1 cellular context compared by ENCODE assay signal in genomic region chr22:42769574-42770447, GRCh38.
TF ChIP-seq lines count a peak whose summit lies in the region.

No MANE protein-coding gene starts in this region.

TF ChIP-seq in HepG2, 621 proteins besides CTCF, POLR2A, EP300 and RAD21 (continued from another document and continues in another):
- TF ChIP-seq, protein P1, sequence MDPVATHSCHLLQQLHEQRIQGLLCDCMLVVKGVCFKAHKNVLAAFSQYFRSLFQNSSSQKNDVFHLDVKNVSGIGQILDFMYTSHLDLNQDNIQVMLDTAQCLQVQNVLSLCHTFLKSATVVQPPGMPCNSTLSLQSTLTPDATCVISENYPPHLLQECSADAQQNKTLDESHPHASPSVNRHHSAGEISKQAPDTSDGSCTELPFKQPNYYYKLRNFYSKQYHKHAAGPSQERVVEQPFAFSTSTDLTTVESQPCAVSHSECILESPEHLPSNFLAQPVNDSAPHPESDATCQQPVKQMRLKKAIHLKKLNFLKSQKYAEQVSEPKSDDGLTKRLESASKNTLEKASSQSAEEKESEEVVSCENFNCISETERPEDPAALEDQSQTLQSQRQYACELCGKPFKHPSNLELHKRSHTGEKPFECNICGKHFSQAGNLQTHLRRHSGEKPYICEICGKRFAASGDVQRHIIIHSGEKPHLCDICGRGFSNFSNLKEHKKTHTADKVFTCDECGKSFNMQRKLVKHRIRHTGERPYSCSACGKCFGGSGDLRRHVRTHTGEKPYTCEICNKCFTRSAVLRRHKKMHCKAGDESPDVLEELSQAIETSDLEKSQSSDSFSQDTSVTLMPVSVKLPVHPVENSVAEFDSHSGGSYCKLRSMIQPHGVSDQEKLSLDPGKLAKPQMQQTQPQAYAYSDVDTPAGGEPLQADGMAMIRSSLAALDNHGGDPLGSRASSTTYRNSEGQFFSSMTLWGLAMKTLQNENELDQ (CRISPR knock-in tag; IDR thresholded peaks at IDR 0.05; ENCODE audit: borderline replicate concordance): no peak
- TF ChIP-seq ZNF879 (CRISPR knock-in tag; IDR thresholded peaks at IDR 0.05) (no peak), ZSCAN12 (CRISPR knock-in tag; IDR thresholded peaks at IDR 0.05) (no peak), CAMTA2 (CRISPR knock-in tag; IDR thresholded peaks at IDR 0.05; ENCODE audit: borderline replicate concordance) (no peak), ZNF766 (CRISPR knock-in tag; IDR thresholded peaks at IDR 0.05; ENCODE audit: borderline replicate concordance) (no peak), ZNF501 (CRISPR knock-in tag; IDR thresholded peaks at IDR 0.05) (no peak), BCL6 (CRISPR knock-in tag; IDR thresholded peaks at IDR 0.05) (no peak), MZF1 (CRISPR knock-in tag; IDR thresholded peaks at IDR 0.05; ENCODE audit: borderline replicate concordance) (no peak), ZNF546 (CRISPR knock-in tag; conservative IDR thresholded peaks at IDR 0.05) (0 out of 2 replicates have a peak, but pooled peaks have one; percentile 32), MAFF (IDR thresholded peaks at IDR 0.05; ENCODE audit: low read depth, low read length) (no peak), MYC (CRISPR knock-in tag; IDR thresholded peaks at IDR 0.05; ENCODE audit: borderline replicate concordance) (peak; percentile 72; the same call in 1 of the 2 replicates), HOXA9 (CRISPR knock-in tag; IDR thresholded peaks at IDR 0.05; ENCODE audit: borderline replicate concordance) (no peak), ZNF570 (CRISPR knock-in tag; IDR thresholded peaks at IDR 0.05; ENCODE audit: borderline replicate concordance) (no peak), ZFP36L1 (CRISPR knock-in tag; IDR thresholded peaks at IDR 0.05) (no peak), FOXA3 (CRISPR knock-in tag; IDR thresholded peaks at IDR 0.05) (peak; percentile 39; the same call in 1 of the 2 replicates), TBP (CRISPR knock-in tag; IDR thresholded peaks at IDR 0.05) (no peak), NR2C2 (CRISPR knock-in tag; IDR thresholded peaks at IDR 0.05; ENCODE audit: borderline replicate concordance) (no peak), ZNF30 (CRISPR knock-in tag; IDR thresholded peaks at IDR 0.05) (no peak), MTA3 (CRISPR knock-in tag; IDR thresholded peaks at IDR 0.05) (no peak), ASH2L (IDR thresholded peaks at IDR 0.05; ENCODE audit: insufficient read length, low read depth, low read length) (no peak), TOE1 (CRISPR knock-in tag; IDR thresholded peaks at IDR 0.05) (no peak), ZNF616 (CRISPR knock-in tag; IDR thresholded peaks at IDR 0.05; ENCODE audit: low read depth) (0 out of 2 replicates have a peak, but pooled peaks have one; percentile 46), ETV5 (CRISPR knock-in tag; IDR thresholded peaks at IDR 0.05; ENCODE audit: borderline replicate concordance) (no peak), ZNF552 (CRISPR knock-in tag; IDR thresholded peaks at IDR 0.05; ENCODE audit: borderline replicate concordance) (no peak), HNRNPUL1 (IDR thresholded peaks at IDR 0.05; ENCODE audit: low read depth, low read length) (no peak), E2F5 (CRISPR knock-in tag; conservative IDR thresholded peaks at IDR 0.05) (no peak), ZFX (CRISPR knock-in tag; IDR thresholded peaks at IDR 0.05; ENCODE audit: low read depth) (peak; percentile 73), ZNF709 (CRISPR knock-in tag; IDR thresholded peaks at IDR 0.05) (no peak), ZNF564 (CRISPR knock-in tag; IDR thresholded peaks at IDR 0.05) (no peak)
- TF ChIP-seq, protein P2, sequence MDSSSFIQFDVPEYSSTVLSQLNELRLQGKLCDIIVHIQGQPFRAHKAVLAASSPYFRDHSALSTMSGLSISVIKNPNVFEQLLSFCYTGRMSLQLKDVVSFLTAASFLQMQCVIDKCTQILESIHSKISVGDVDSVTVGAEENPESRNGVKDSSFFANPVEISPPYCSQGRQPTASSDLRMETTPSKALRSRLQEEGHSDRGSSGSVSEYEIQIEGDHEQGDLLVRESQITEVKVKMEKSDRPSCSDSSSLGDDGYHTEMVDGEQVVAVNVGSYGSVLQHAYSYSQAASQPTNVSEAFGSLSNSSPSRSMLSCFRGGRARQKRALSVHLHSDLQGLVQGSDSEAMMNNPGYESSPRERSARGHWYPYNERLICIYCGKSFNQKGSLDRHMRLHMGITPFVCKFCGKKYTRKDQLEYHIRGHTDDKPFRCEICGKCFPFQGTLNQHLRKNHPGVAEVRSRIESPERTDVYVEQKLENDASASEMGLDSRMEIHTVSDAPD (CRISPR knock-in tag; IDR thresholded peaks at IDR 0.05): 0 out of 2 replicates have a peak, but pooled peaks have one; percentile 38
- TF ChIP-seq, protein P3, sequence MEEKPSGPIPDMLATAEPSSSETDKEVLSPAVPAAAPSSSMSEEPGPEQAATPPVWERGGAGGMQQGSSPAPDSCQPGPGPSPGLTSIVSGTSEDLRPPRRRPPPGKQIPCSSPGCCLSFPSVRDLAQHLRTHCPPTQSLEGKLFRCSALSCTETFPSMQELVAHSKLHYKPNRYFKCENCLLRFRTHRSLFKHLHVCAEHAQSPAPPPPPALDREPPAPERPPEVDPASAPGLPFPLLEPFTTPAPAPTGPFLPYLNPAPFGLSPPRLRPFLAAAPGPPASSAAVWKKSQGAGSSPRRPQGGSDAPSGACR (CRISPR knock-in tag; IDR thresholded peaks at IDR 0.05): no peak
- TF ChIP-seq, protein P4, sequence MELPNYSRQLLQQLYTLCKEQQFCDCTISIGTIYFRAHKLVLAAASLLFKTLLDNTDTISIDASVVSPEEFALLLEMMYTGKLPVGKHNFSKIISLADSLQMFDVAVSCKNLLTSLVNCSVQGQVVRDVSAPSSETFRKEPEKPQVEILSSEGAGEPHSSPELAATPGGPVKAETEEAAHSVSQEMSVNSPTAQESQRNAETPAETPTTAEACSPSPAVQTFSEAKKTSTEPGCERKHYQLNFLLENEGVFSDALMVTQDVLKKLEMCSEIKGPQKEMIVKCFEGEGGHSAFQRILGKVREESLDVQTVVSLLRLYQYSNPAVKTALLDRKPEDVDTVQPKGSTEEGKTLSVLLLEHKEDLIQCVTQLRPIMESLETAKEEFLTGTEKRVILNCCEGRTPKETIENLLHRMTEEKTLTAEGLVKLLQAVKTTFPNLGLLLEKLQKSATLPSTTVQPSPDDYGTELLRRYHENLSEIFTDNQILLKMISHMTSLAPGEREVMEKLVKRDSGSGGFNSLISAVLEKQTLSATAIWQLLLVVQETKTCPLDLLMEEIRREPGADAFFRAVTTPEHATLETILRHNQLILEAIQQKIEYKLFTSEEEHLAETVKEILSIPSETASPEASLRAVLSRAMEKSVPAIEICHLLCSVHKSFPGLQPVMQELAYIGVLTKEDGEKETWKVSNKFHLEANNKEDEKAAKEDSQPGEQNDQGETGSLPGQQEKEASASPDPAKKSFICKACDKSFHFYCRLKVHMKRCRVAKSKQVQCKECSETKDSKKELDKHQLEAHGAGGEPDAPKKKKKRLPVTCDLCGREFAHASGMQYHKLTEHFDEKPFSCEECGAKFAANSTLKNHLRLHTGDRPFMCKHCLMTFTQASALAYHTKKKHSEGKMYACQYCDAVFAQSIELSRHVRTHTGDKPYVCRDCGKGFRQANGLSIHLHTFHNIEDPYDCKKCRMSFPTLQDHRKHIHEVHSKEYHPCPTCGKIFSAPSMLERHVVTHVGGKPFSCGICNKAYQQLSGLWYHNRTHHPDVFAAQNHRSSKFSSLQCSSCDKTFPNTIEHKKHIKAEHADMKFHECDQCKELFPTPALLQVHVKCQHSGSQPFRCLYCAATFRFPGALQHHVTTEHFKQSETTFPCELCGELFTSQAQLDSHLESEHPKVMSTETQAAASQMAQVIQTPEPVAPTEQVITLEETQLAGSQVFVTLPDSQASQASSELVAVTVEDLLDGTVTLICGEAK (IDR thresholded peaks at IDR 0.05): no peak
- TF ChIP-seq, protein P4 (CRISPR knock-in tag; IDR thresholded peaks at IDR 0.05): no peak
- TF ChIP-seq, protein P5, sequence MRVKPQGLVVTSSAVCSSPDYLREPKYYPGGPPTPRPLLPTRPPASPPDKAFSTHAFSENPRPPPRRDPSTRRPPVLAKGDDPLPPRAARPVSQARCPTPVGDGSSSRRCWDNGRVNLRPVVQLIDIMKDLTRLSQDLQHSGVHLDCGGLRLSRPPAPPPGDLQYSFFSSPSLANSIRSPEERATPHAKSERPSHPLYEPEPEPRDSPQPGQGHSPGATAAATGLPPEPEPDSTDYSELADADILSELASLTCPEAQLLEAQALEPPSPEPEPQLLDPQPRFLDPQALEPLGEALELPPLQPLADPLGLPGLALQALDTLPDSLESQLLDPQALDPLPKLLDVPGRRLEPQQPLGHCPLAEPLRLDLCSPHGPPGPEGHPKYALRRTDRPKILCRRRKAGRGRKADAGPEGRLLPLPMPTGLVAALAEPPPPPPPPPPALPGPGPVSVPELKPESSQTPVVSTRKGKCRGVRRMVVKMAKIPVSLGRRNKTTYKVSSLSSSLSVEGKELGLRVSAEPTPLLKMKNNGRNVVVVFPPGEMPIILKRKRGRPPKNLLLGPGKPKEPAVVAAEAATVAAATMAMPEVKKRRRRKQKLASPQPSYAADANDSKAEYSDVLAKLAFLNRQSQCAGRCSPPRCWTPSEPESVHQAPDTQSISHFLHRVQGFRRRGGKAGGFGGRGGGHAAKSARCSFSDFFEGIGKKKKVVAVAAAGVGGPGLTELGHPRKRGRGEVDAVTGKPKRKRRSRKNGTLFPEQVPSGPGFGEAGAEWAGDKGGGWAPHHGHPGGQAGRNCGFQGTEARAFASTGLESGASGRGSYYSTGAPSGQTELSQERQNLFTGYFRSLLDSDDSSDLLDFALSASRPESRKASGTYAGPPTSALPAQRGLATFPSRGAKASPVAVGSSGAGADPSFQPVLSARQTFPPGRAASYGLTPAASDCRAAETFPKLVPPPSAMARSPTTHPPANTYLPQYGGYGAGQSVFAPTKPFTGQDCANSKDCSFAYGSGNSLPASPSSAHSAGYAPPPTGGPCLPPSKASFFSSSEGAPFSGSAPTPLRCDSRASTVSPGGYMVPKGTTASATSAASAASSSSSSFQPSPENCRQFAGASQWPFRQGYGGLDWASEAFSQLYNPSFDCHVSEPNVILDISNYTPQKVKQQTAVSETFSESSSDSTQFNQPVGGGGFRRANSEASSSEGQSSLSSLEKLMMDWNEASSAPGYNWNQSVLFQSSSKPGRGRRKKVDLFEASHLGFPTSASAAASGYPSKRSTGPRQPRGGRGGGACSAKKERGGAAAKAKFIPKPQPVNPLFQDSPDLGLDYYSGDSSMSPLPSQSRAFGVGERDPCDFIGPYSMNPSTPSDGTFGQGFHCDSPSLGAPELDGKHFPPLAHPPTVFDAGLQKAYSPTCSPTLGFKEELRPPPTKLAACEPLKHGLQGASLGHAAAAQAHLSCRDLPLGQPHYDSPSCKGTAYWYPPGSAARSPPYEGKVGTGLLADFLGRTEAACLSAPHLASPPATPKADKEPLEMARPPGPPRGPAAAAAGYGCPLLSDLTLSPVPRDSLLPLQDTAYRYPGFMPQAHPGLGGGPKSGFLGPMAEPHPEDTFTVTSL (CRISPR knock-in tag; IDR thresholded peaks at IDR 0.05; ENCODE audit: borderline replicate concordance): no peak
- TF ChIP-seq, protein P6, sequence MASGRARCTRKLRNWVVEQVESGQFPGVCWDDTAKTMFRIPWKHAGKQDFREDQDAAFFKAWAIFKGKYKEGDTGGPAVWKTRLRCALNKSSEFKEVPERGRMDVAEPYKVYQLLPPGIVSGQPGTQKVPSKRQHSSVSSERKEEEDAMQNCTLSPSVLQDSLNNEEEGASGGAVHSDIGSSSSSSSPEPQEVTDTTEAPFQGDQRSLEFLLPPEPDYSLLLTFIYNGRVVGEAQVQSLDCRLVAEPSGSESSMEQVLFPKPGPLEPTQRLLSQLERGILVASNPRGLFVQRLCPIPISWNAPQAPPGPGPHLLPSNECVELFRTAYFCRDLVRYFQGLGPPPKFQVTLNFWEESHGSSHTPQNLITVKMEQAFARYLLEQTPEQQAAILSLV (CRISPR knock-in tag; IDR thresholded peaks at IDR 0.05; ENCODE audit: borderline replicate concordance): no peak
